ENCODE assay signal across 13 cellular contexts in the genomic region with DNA sequence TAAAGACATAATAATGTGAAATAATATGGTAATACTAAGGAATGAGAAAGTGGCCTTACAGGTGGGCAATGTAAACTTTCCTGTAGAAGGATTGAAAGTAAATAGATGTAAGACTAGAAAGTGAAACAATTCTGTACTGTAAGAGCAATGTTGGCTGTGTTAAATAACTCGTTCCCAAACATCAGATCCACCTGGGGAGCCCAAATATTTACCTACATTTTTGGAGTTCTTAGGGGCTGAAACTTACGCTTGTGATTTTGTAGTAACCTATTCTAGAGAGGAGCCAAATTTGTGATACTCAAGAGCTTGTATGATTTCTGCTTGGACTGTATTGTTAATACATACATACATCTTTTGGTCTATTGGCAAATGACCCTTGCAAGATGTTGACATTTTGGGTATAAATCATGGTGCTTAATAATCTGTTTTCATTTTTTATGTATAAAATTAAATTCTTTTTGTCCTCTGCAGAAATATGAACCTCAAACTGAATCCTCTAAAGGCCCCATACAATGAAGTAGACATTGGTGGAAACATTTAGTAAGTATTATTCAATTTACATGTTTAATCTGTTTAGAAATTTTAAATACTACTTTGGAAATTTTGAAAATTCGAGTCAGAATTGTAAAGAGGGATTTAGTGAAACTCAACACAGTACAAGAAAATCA. TPM values are rescaled to one million over a fixed set of nuclear protein-coding genes. Genes with fewer than 3 reads are reported as not detected.
DNase-seq lines count a peak whose midpoint lies in the region; ATAC-seq, FAIRE-seq and TF ChIP-seq lines count a peak whose summit lies in the region.
"Had no signal": no experiment of that assay in that cellular context is flagged by ENCODE, and none has a peak within 500 bp of the region (broad histone marks: within the 10 kb centered on the region; RNA-seq: fewer than 3 reads in every experiment).

No MANE protein-coding gene starts in this region.

- no peak for TF ChIP-seq CTCF in 22Rv1 (IDR thresholded peaks at IDR 0.05)
- no peak for TF ChIP-seq CTCF in ascending aorta (IDR thresholded peaks at IDR 0.05)
- no peak for TF ChIP-seq CTCF in PC-3 (conservative IDR thresholded peaks at IDR 0.05; ENCODE audit: low read depth, low read length)

- no peaks in the 10 kb centered on the region for H3K27me3 Mint-ChIP-seq in naive thymus-derived CD8-positive, alpha-beta T cell

- peak overlapping the region; percentile 53 to 92 (median 84) for H3K27ac Mint-ChIP-seq in naive thymus-derived CD8-positive, alpha-beta T cell

- 94 to 97% methylated on average over 3 of the region's 3 CpGs for WGBS in GM23248 (ENCODE audit: low coverage in 1 of 2, low lambda C conversion rate in 2 of 2, missing lambda C conversion rate in 2 of 2), 2 experiments

- intact Hi-C loops in ascending aorta (cut with DNase I) (no loop called here), PC-3 (cut with micrococcal nuclease) (no loop called here)

- no peak overlapping the region for H2AFZ ChIP-seq in GM23248
- H2AFZ ChIP-seq in PC-3 (ENCODE audit: low read length) = no peak overlapping the region

- no peak for FAIRE-seq in frontal cortex (lab: Jason Lieb, UNC)
- FAIRE-seq: keratinocyte had no signal

- H4K20me1 ChIP-seq in GM23248 (ENCODE audit: insufficient read depth) (no peaks in the 10 kb centered on the region), PC-3 (ENCODE audit: low read length) (peaks cover 4% of the 10 kb centered on the region; the same call in 1 of the 2 replicates)

- H3K9me2 ChIP-seq in GM23248 (ENCODE audit: insufficient read depth) = no peaks in the 10 kb centered on the region
- H3K9me2 ChIP-seq in PC-3 (replicated peaks; ENCODE audit: low read length) = no peaks in the 10 kb centered on the region

- no peak overlapping the region for H3K4me2 ChIP-seq in GM23248 (ENCODE audit: unreplicated experiment)
- no peak overlapping the region for H3K4me2 ChIP-seq in PC-3 (ENCODE audit: low read length)

- peaks cover 41% of the 10 kb centered on the region for H3K4me1 ChIP-seq in GM23248 (ENCODE audit: insufficient read depth)
- H3K4me1 ChIP-seq in ascending aorta = peaks cover 0 to 40% of the 10 kb centered on the region in 2 donors
- peaks cover 8% of the 10 kb centered on the region for H3K4me1 ChIP-seq in PC-3 (ENCODE audit: insufficient read depth, low read length)

- ATAC-seq in naive thymus-derived CD8-positive, alpha-beta T cell = no peak
- no peak for ATAC-seq in PC-3
- ATAC-seq: activated CD4-positive, CD25-positive, alpha-beta regulatory T cell treated with anti-CD3 and anti-CD28 coated beads, Interleukin-2, amount 50 U/mL, for 24 hours had no signal

- peaks cover 100% of the 10 kb centered on the region for H3K79me2 ChIP-seq in GM23248 (ENCODE audit: insufficient read depth)
- H3K79me2 ChIP-seq in PC-3 (ENCODE audit: low read length) = peaks cover 99% of the 10 kb centered on the region

- H3K9ac ChIP-seq in GM23248 = no peak overlapping the region
- H3K9ac ChIP-seq in PC-3 (ENCODE audit: low read length) = no peak overlapping the region

- H3K4me3 Mint-ChIP-seq in naive thymus-derived CD8-positive, alpha-beta T cell = peak overlapping the region; percentile 51 to 96 (median 73)

- peaks cover 30 to 86% (median 68%) of the 10 kb centered on the region in 4 donors for H3K4me1 Mint-ChIP-seq in naive thymus-derived CD8-positive, alpha-beta T cell

- peaks cover 8 to 85% (median 51%) of the 10 kb centered on the region in 3 donors for H3K36me3 Mint-ChIP-seq in naive thymus-derived CD8-positive, alpha-beta T cell

- H3K4me3 ChIP-seq in GM23248 (no peak overlapping the region), ascending aorta (peak overlapping the region in 1 of 2 donors; percentile 6), PC-3 (ENCODE audit: low read length) (no peak overlapping the region)
- H3K4me3 ChIP-seq: BLaER1 treated with 17β-estradiol and CSF1 and Interleukin-3, amounts not matched to agents 10 nM and 100 nM had no signal

- DNase-seq in GM23248 (no peak), ascending aorta (ENCODE audit: low spot score in 2 of 2) (no peak), NCI-H1930 (lab: John Stamatoyannopoulos, UW) (no peak), frontal cortex (ENCODE audit: low spot score in 2 of 2) (no peak), PC-3 (no peak), dermis blood vessel endothelial cell (no peak)
- peak in 3 of 10 donors; percentile 0 to 4 (median 0) for DNase-seq in naive thymus-derived CD8-positive, alpha-beta T cell
- DNase-seq: dorsolateral prefrontal cortex; stimulated activated CD8-positive, alpha-beta memory T cell treated with anti-CD3 and anti-CD28 coated beads, Interleukin-4, amount 100 ng/mL, for 48 hours had no signal

- H3K9me3 ChIP-seq in GM23248 (ENCODE audit: low read depth) (no peaks in the 10 kb centered on the region), ascending aorta (no peaks in the 10 kb centered on the region), PC-3 (ENCODE audit: low read length) (no peaks in the 10 kb centered on the region)
- H3K9me3 ChIP-seq: BLaER1 treated with 17β-estradiol and CSF1 and Interleukin-3, amounts not matched to agents 10 nM and 100 nM had no signal

- peaks cover 95% of the 10 kb centered on the region for H3K36me3 ChIP-seq in GM23248 (ENCODE audit: low read depth)
- H3K36me3 ChIP-seq in ascending aorta = peaks cover 42 to 71% of the 10 kb centered on the region in 2 donors
- H3K36me3 ChIP-seq in PC-3 (ENCODE audit: low read depth, low read length) = peaks cover 84% of the 10 kb centered on the region

- no peaks in the 10 kb centered on the region for H3K27me3 ChIP-seq in GM23248 (replicated peaks; ENCODE audit: insufficient read depth)
- H3K27me3 ChIP-seq in ascending aorta = no peaks in the 10 kb centered on the region
- no peaks in the 10 kb centered on the region for H3K27me3 ChIP-seq in PC-3 (ENCODE audit: low read length)
- H3K27me3 ChIP-seq: BLaER1 treated with 17β-estradiol and CSF1 and Interleukin-3, amounts not matched to agents 10 nM and 100 nM; dorsolateral prefrontal cortex had no signal

- POLR2A ChIA-PET in naive thymus-derived CD8-positive, alpha-beta T cell (lab: Charles Lee) = interaction anchor here (0.6 to 20.3 kb wide), 4 partner anchors 8 to 82 kb away, joined by 3 to 659 read pairs (median 104); a partner anchor contains a TSS
- POLR2A ChIA-PET in PC-3 (lab: Charles Lee; ENCODE audit: unreplicated experiment) = interaction anchor here (0.6 kb wide), 1 partner anchor 82 kb away, joined by 4 read pairs; no protein-coding TSS in a partner anchor

- CTCF ChIA-PET in PC-3 (lab: Charles Lee) = interaction anchor here (0.7 kb wide), 1 partner anchor 127 kb away, joined by 4 read pairs; no protein-coding TSS in a partner anchor

- H3F3A ChIP-seq in GM23248 (ENCODE audit: insufficient read depth) = peaks cover 72% of the 10 kb centered on the region
- H3F3A ChIP-seq in PC-3 (ENCODE audit: low read length, unreplicated experiment) = no peaks in the 10 kb centered on the region

- H3K27ac ChIP-seq in 22Rv1 (peak overlapping the region; percentile 19; the same call in 1 of the 2 replicates), GM23248 (peak overlapping the region; percentile 21), ascending aorta (peak overlapping the region; percentile 33 to 51), PC-3 (ENCODE audit: low read length) (no peak overlapping the region)
- H3K27ac ChIP-seq: BLaER1 treated with 17β-estradiol and CSF1 and Interleukin-3, amounts not matched to agents 10 nM and 100 nM had no signal

- no peaks in the 10 kb centered on the region for H3K9me3 Mint-ChIP-seq in naive thymus-derived CD8-positive, alpha-beta T cell

- BruUV-seq in PC-3 (replicated peaks; lab: Mats Ljungman, UMichigan) = no TSS peak

- in situ Hi-C loops in GM23248 (cut with MboI) = no loop called here

RNA-seq across cellular contexts. Expression of a gene that starts 8.5 kb away (rescaled TPM):
- total RNA-seq in GM23248 (2014; rRNA removed; shearing (Covaris generic)) = 39.0 and 54.4 TPM in 2 replicates
- polyA plus RNA-seq in GM23248 (2016; fragmentation: Nextera tagmentation; extraction: Ambion mirVana) = 36.5 and 37.0 TPM in 2 replicates
- 61.2 TPM for total RNA-seq in ascending aorta
- 100 to 1,000 TPM; 415 to 427 TPM for total RNA-seq in naive thymus-derived CD8-positive, alpha-beta T cell
- 100 to 1,000 TPM in 1 of 3 donors, 10 to 100 TPM in 2; 53.1 to 101 (median 68.1) TPM for polyA plus RNA-seq in naive thymus-derived CD8-positive, alpha-beta T cell
- total RNA-seq in frontal cortex = 108 TPM
- 42.7 and 50.6 TPM in 2 replicates for total RNA-seq in PC-3 (2014; rRNA removed)
- 67.0 and 67.9 TPM in 2 replicates for total RNA-seq in dermis blood vessel endothelial cell
